In genomic region chrX:53195401-53195800, GRCh38 we compare ENCODE assay signal across 22 cellular contexts. TPM values are rescaled to one million over a fixed set of nuclear protein-coding genes. Genes with fewer than 3 reads are reported as not detected.
DNase-seq lines count a peak whose midpoint lies in the region; ATAC-seq and TF ChIP-seq lines count a peak whose summit lies in the region.
"Had no signal": no experiment of that assay in that cellular context is flagged by ENCODE, and none has a peak within 500 bp of the region (broad histone marks: within the 10 kb centered on the region; RNA-seq: fewer than 3 reads in every experiment).

No MANE protein-coding gene starts in this region.

- no peak overlapping the region for H2AK5ac ChIP-seq in mesendoderm (ENCODE audit: low read length)

- in situ Hi-C loops in GM23248 (cut with MboI) = no loop called here

- H3K36me3 Mint-ChIP-seq in CD8-positive, alpha-beta T cell = peaks cover 67% of the 10 kb centered on the region

- no peak overlapping the region for H3K23ac ChIP-seq in mesendoderm (ENCODE audit: low read length)

- intact Hi-C loops in CD8-positive, alpha-beta T cell (cut with DNase I, micrococcal nuclease) = no loop called here
- intact Hi-C loops in psoas muscle (cut with DNase I) = no loop called here

- no peak overlapping the region for H4K8ac ChIP-seq in mesendoderm (ENCODE audit: low read depth, low read length)

- H3K79me2 ChIP-seq in GM23248 (ENCODE audit: insufficient read depth) (no peaks in the 10 kb centered on the region), mesendoderm (ENCODE audit: control insufficient read depth, insufficient read depth, low read length) (no peaks in the 10 kb centered on the region)

- 45 to 67% methylated on average over 1 to 2 of the region's 2 CpGs for WGBS in GM23248 (ENCODE audit: low coverage in 1 of 2, low lambda C conversion rate in 2 of 2, missing lambda C conversion rate in 2 of 2), 2 experiments
- 40 to 75% (median 60%) methylated on average over 2 of the region's 2 CpGs for WGBS in psoas muscle, 3 donors
- no CpG with 5 or more reads among the region's 2 CpGs for WGBS in mesendoderm (ENCODE audit: extremely low coverage, insufficient coverage, low lambda C conversion rate)

- no peaks in the 10 kb centered on the region for H3F3A ChIP-seq in GM23248 (ENCODE audit: insufficient read depth)

- POLR2A ChIA-PET in CD8-positive, alpha-beta T cell (lab: Charles Lee) = no interaction called here

- no peak overlapping the region for H2BK5ac ChIP-seq in mesendoderm (ENCODE audit: low read length)

- peak overlapping the region; percentile 64 for H3K27ac Mint-ChIP-seq in CD8-positive, alpha-beta T cell

- H2AFZ ChIP-seq in GM23248 = no peak overlapping the region

- TF ChIP-seq CTCF in CD8-positive, alpha-beta T cell (IDR thresholded peaks at IDR 0.05) = no peak
- TF ChIP-seq CTCF in psoas muscle (IDR thresholded peaks at IDR 0.05) = no peak

- DNase-seq in CD8-positive, alpha-beta T cell = no peak
- DNase-seq in GM23248 (peak; percentile 24), cerebellum (ENCODE audit: low spot score) (peak; percentile 35), psoas muscle (no peak), mesendoderm (no peak), kidney tubule cell (ENCODE audit: low spot score) (no peak), activated gamma-delta T cell (lab: John Stamatoyannopoulos, UW) (no peak)
- DNase-seq: ACHN, AML-193, COR-L47, DMS153, GF-D8, KBM-7, MV-4-11, NCI-H1417, NCI-H187, NCI-H2107, NCI-H2227 treated with DMSO at 0.1 percent for 48 hours, NCI-H510A treated with DMSO at 0.1 percent for 48 hours, NCI-H774 had no signal

- no peaks in the 10 kb centered on the region for H3K9me3 ChIP-seq in CD8-positive, alpha-beta T cell (ENCODE audit: low read length)
- H3K9me3 ChIP-seq in GM23248 (ENCODE audit: low read depth) (no peaks in the 10 kb centered on the region), psoas muscle (no peaks in the 10 kb centered on the region)

- H3K27me3 Mint-ChIP-seq in CD8-positive, alpha-beta T cell (ENCODE audit: low read depth) = no peaks in the 10 kb centered on the region

- H3K56ac ChIP-seq in mesendoderm (ENCODE audit: low read length) = no peak overlapping the region

- no peak overlapping the region for H3K4me3 Mint-ChIP-seq in CD8-positive, alpha-beta T cell

- H3K4me1 ChIP-seq in CD8-positive, alpha-beta T cell (ENCODE audit: insufficient read depth, low read length) = no peaks in the 10 kb centered on the region
- H3K4me1 ChIP-seq in GM23248 (ENCODE audit: insufficient read depth) (no peaks in the 10 kb centered on the region), psoas muscle (no peaks in the 10 kb centered on the region), mesendoderm (ENCODE audit: control insufficient read depth, low read depth, low read length) (no peaks in the 10 kb centered on the region)

- H3K27me3 ChIP-seq in CD8-positive, alpha-beta T cell (ENCODE audit: insufficient read depth, low read length) = no peaks in the 10 kb centered on the region
- H3K27me3 ChIP-seq in GM23248 (replicated peaks; ENCODE audit: insufficient read depth) = no peaks in the 10 kb centered on the region
- no peaks in the 10 kb centered on the region for H3K27me3 ChIP-seq in psoas muscle (ENCODE audit: insufficient read depth in 3 of 3, low read length in 2 of 3)
- no peaks in the 10 kb centered on the region for H3K27me3 ChIP-seq in mesendoderm (ENCODE audit: insufficient read depth, low read length, poor library complexity)

- peaks cover 36% of the 10 kb centered on the region for H3K36me3 ChIP-seq in CD8-positive, alpha-beta T cell (ENCODE audit: insufficient read depth, low read length)
- H3K36me3 ChIP-seq in GM23248 (ENCODE audit: low read depth) (no peaks in the 10 kb centered on the region; the same call in 1 of the 2 replicates), psoas muscle (ENCODE audit: insufficient read depth in 1 of 2, low read depth in 1 of 2) (peaks cover 13 to 99% of the 10 kb centered on the region in 2 donors), mesendoderm (ENCODE audit: control insufficient read depth, insufficient read depth, low read length) (peaks cover 8% of the 10 kb centered on the region)

- H3K27ac ChIP-seq in CD8-positive, alpha-beta T cell (ENCODE audit: low read depth, low read length) = no peak overlapping the region
- H3K27ac ChIP-seq in GM23248 (no peak overlapping the region), psoas muscle (no peak overlapping the region), mesendoderm (ENCODE audit: low read depth, low read length) (no peak overlapping the region)
- H3K27ac ChIP-seq: C4-2B had no signal

- no peaks in the 10 kb centered on the region for H3K9me3 Mint-ChIP-seq in CD8-positive, alpha-beta T cell

- H3K9ac ChIP-seq in GM23248 (no peak overlapping the region), mesendoderm (ENCODE audit: low read length) (no peak overlapping the region)

- H3K18ac ChIP-seq in mesendoderm (ENCODE audit: low read length) = no peak overlapping the region

- no peak for ATAC-seq in CD8-positive, alpha-beta T cell
- ATAC-seq in psoas muscle = peak in 3 of 4 donors; percentile 25 to 33 (median 30)
- ATAC-seq: Right ventricle myocardium inferior had no signal

- no peaks in the 10 kb centered on the region for H3K4me1 Mint-ChIP-seq in CD8-positive, alpha-beta T cell (ENCODE audit: low read depth)

- H4K5ac ChIP-seq in mesendoderm (ENCODE audit: low read length) = no peak overlapping the region

- H3K79me1 ChIP-seq in mesendoderm (ENCODE audit: low read length) = no peaks in the 10 kb centered on the region

- no peak overlapping the region for H3K4ac ChIP-seq in mesendoderm (ENCODE audit: low read depth, low read length)

- no peak overlapping the region for H3K4me2 ChIP-seq in GM23248 (ENCODE audit: unreplicated experiment)
- H3K4me2 ChIP-seq in mesendoderm (ENCODE audit: low read length) = no peak overlapping the region

- no peaks in the 10 kb centered on the region for H4K20me1 ChIP-seq in GM23248 (ENCODE audit: insufficient read depth)

- CTCF ChIA-PET in CD8-positive, alpha-beta T cell (lab: Charles Lee) = no interaction called here

- H3K4me3 ChIP-seq in CD8-positive, alpha-beta T cell (ENCODE audit: low read depth, low read length) = no peak overlapping the region
- H3K4me3 ChIP-seq in GM23248 (no peak overlapping the region), psoas muscle (no peak overlapping the region), mesendoderm (ENCODE audit: low read length) (no peak overlapping the region)

- H3K9me2 ChIP-seq in GM23248 (ENCODE audit: insufficient read depth) = no peaks in the 10 kb centered on the region

- H2BK15ac ChIP-seq in mesendoderm (replicated peaks; ENCODE audit: low read depth) = no peak overlapping the region

- no peak overlapping the region for H2BK120ac ChIP-seq in mesendoderm (ENCODE audit: low read depth, low read length)

RNA-seq across cellular contexts. Expression of gene KDM5C, which starts 29.6 kb away (rescaled TPM):
- 100 to 1,000 TPM; 276 to 295 TPM for total RNA-seq in CD8-positive, alpha-beta T cell
- 66.9 and 68.7 TPM in 2 replicates for total RNA-seq in GM23248 (2014; rRNA removed; shearing (Covaris generic))
- polyA plus RNA-seq in GM23248 (2016; fragmentation: Nextera tagmentation; extraction: Ambion mirVana) = 24.4 and 27.1 TPM in 2 replicates
- total RNA-seq in cerebellum = 105 TPM
- total RNA-seq in psoas muscle = 100 to 1,000 TPM in 2 of 4 donors, 10 to 100 TPM in 2; 62.2 to 119 (median 96.0) TPM
- polyA plus RNA-seq in psoas muscle = 10 to 100 TPM; 22.4 to 52.9 (median 36.1) TPM
- polyA plus RNA-seq in mesendoderm (2013, experiment 1 of 2) = 33.4 TPM
- 31.7 TPM for polyA plus RNA-seq in mesendoderm (2013, experiment 2 of 2)

Comparison
In these comparisons a context has a peak if more than half of its experiments do, and no peak if none do; other contexts are left out.
1. DNase-seq: peak in GM23248 (single experiment) and cerebellum (single experiment); none in CD8-positive, alpha-beta T cell (0 of 7), psoas muscle (0 of 2), mesendoderm (single experiment), kidney tubule cell (single experiment) and activated gamma-delta T cell (single experiment).